ENCODE assay signal across 9 cellular contexts in genomic region chr18:74342416-74343043, GRCh38. TPM values are rescaled to one million over a fixed set of nuclear protein-coding genes. Genes with fewer than 3 reads are reported as not detected.
DNase-seq lines count a peak whose midpoint lies in the region; ATAC-seq and TF ChIP-seq lines count a peak whose summit lies in the region.
"Had no signal": no experiment of that assay in that cellular context is flagged by ENCODE, and none has a peak within 500 bp of the region (broad histone marks: within the 10 kb centered on the region; RNA-seq: fewer than 3 reads in every experiment).

No MANE protein-coding gene starts in this region.

- WGBS in mesendoderm (ENCODE audit: extremely low coverage, insufficient coverage, low lambda C conversion rate): no CpG with 5 or more reads among the region's 4 CpGs

- ATAC-seq in HCT116 (peak; percentile 69), GM19023 (IDR thresholded peaks at IDR 0.05; ENCODE audit: unreplicated experiment) (no peak), HG02798 (IDR thresholded peaks at IDR 0.05; ENCODE audit: poor library complexity, unreplicated experiment) (no peak)

- H3K9me2 ChIP-seq in HCT116 (ENCODE audit: insufficient read depth): no peaks in the 10 kb centered on the region

- no peaks in the 10 kb centered on the region for H3K79me2 ChIP-seq in HCT116 (ENCODE audit: insufficient read depth, low read length)
- H3K79me2 ChIP-seq in mesendoderm (ENCODE audit: control insufficient read depth, insufficient read depth, low read length): no peaks in the 10 kb centered on the region

- H3K79me1 ChIP-seq in mesendoderm (ENCODE audit: low read length): no peaks in the 10 kb centered on the region

- no peak overlapping the region for H3K18ac ChIP-seq in mesendoderm (ENCODE audit: low read length)

- no peak overlapping the region for H2AK5ac ChIP-seq in mesendoderm (ENCODE audit: low read length)

- H4K20me1 ChIP-seq in HCT116 (ENCODE audit: insufficient read depth): no peaks in the 10 kb centered on the region

- no peak overlapping the region for H4K5ac ChIP-seq in mesendoderm (ENCODE audit: low read length)

- no peak overlapping the region for H3K27ac Mint-ChIP-seq in chondrocyte (ENCODE audit: unreplicated experiment)

- H3K9ac ChIP-seq in HCT116 (ENCODE audit: low read length) (no peak overlapping the region), NT2/D1 (ENCODE audit: insufficient read length, low read depth) (no peak overlapping the region), mesendoderm (ENCODE audit: low read length) (no peak overlapping the region)

- intact Hi-C loops in HCT116 (cut with micrococcal nuclease): loop anchor here (1.0 to 5.0 kb wide), 4 partner anchors 146 to 1580 kb away; no protein-coding TSS in a partner anchor

- POLR2A ChIA-PET in HCT116 (lab: Charles Lee): no interaction called here

- no peak overlapping the region for H3K4ac ChIP-seq in mesendoderm (ENCODE audit: low read depth, low read length)

- no peak overlapping the region for H2AFZ ChIP-seq in HCT116 (ENCODE audit: low read depth, low read length, poor library complexity, severe bottlenecking)

- CTCF ChIA-PET in HCT116 (lab: Charles Lee): interaction anchor here (0.6 to 2.1 kb wide), 18 partner anchors 11 to 1580 kb away, joined by 3 to 21 read pairs (median 4); no protein-coding TSS in a partner anchor

- H3K27ac ChIP-seq in HCT116 (ENCODE audit: low read depth, low read length) (no peak overlapping the region), mesendoderm (ENCODE audit: low read depth, low read length) (no peak overlapping the region)

- H3K4me2 ChIP-seq in HCT116 (ENCODE audit: low read length): no peak overlapping the region
- no peak overlapping the region for H3K4me2 ChIP-seq in mesendoderm (ENCODE audit: low read length)

- no peaks in the 10 kb centered on the region for H3K9me3 Mint-ChIP-seq in chondrocyte (ENCODE audit: low read depth)

- no peak overlapping the region for H4K8ac ChIP-seq in mesendoderm (ENCODE audit: low read depth, low read length)

- no peak overlapping the region for H3K4me3 Mint-ChIP-seq in chondrocyte (ENCODE audit: unreplicated experiment)

- peak; percentile 77 for TF ChIP-seq RAD21 in HCT116 (IDR thresholded peaks at IDR 0.05; ENCODE audit: low read depth)

- no peaks in the 10 kb centered on the region for H3K36me3 Mint-ChIP-seq in chondrocyte (ENCODE audit: low read depth)

- H3K27me3 ChIP-seq in HCT116 (ENCODE audit: insufficient read depth, low read length): peaks cover 16% of the 10 kb centered on the region
- H3K27me3 ChIP-seq in NT2/D1 (ENCODE audit: insufficient read depth, insufficient read length): no peaks in the 10 kb centered on the region
- H3K27me3 ChIP-seq in mesendoderm (ENCODE audit: insufficient read depth, low read length, poor library complexity): no peaks in the 10 kb centered on the region

- H3K4me1 ChIP-seq in HCT116 (ENCODE audit: control insufficient read depth in 1 of 2, insufficient read depth in 2 of 2, low read length in 2 of 2) (no peaks in the 10 kb centered on the region), NT2/D1 (ENCODE audit: insufficient read depth, insufficient read length) (no peaks in the 10 kb centered on the region), mesendoderm (ENCODE audit: control insufficient read depth, low read depth, low read length) (no peaks in the 10 kb centered on the region)

- peaks cover 25% of the 10 kb centered on the region for H3K27me3 Mint-ChIP-seq in chondrocyte (ENCODE audit: low read depth)

- no TSS peak for BruUV-seq in HCT116 (replicated peaks; lab: Mats Ljungman, UMichigan)

- no peak overlapping the region for H3K56ac ChIP-seq in mesendoderm (ENCODE audit: low read length)

- no peaks in the 10 kb centered on the region for H3K4me1 Mint-ChIP-seq in chondrocyte (ENCODE audit: low read depth)

- TF ChIP-seq CTCF in HCT116 (IDR thresholded peaks at IDR 0.05 in 2 of 3, conservative IDR thresholded peaks at IDR 0.05 in 1 of 3; ENCODE audit: borderline replicate concordance in 1 of 3, insufficient read depth in 1 of 3, low read depth in 2 of 3, low read length in 2 of 3) (peak; percentile 34 to 68 (median 66)), chondrocyte (IDR thresholded peaks at IDR 0.05) (peak; percentile 93)

- no peaks in the 10 kb centered on the region for H3K36me3 ChIP-seq in HCT116 (ENCODE audit: control insufficient read depth in 1 of 2, insufficient read depth in 2 of 2, low read length in 2 of 2)
- H3K36me3 ChIP-seq in NT2/D1 (ENCODE audit: insufficient read depth, insufficient read length, low read length): no peaks in the 10 kb centered on the region
- H3K36me3 ChIP-seq in mesendoderm (ENCODE audit: control insufficient read depth, insufficient read depth, low read length): no peaks in the 10 kb centered on the region

- no peak overlapping the region for H2BK15ac ChIP-seq in mesendoderm (replicated peaks; ENCODE audit: low read depth)

- in situ Hi-C loops in Caki2 (cut with HindIII; ENCODE audit: low pct_unique_long_range_greater_than_20kb, low sequenced_read_pairs): no loop called here

- TF ChIP-seq POLR2A in HCT116 (IDR thresholded peaks at IDR 0.05; ENCODE audit: borderline replicate concordance, extremely low read depth, insufficient read depth, insufficient read length): no peak

- RAD21 ChIA-PET in HCT116 (lab: Charles Lee; ENCODE audit: low non-redundant PET in 1 of 2, low total read pairs in 2 of 2, uncharacterized antibody in 2 of 2, unreplicated experiment in 2 of 2): interaction anchor here (0.6 to 1.4 kb wide), 4 partner anchors 139 to 209 kb away, joined by 3 to 5 read pairs (median 4); no protein-coding TSS in a partner anchor

- DNase-seq in Caki2 (ENCODE audit: low read depth) (peak; percentile 2), HCT116 (ENCODE audit: low read depth, low spot score) (peak; percentile 51), NT2/D1 (ENCODE audit: low read depth, low spot score) (peak; percentile 27), chondrocyte (ENCODE audit: low spot score) (no peak), mesendoderm (peak; percentile 61), NCI-H1048 (lab: John Stamatoyannopoulos, UW) (no peak)

- H3K9me3 ChIP-seq in HCT116 (ENCODE audit: control insufficient read depth in 1 of 2, insufficient read depth in 1 of 2, low read depth in 1 of 2, low read length in 2 of 2): no peaks in the 10 kb centered on the region
- no peaks in the 10 kb centered on the region for H3K9me3 ChIP-seq in NT2/D1 (ENCODE audit: insufficient read depth, low read length)

- no peak overlapping the region for H2BK5ac ChIP-seq in mesendoderm (ENCODE audit: low read length)

- H2BK120ac ChIP-seq in mesendoderm (ENCODE audit: low read depth, low read length): no peak overlapping the region

- no peak overlapping the region for H3K23ac ChIP-seq in mesendoderm (ENCODE audit: low read length)

- H3K4me3 ChIP-seq in HCT116 (replicated peaks in 1 of 2; ENCODE audit: low read depth in 1 of 2, low read length in 2 of 2) (no peak overlapping the region), NT2/D1 (ENCODE audit: insufficient read length, low read depth) (no peak overlapping the region), mesendoderm (ENCODE audit: low read length) (no peak overlapping the region)

TF ChIP-seq in HCT116, 20 proteins besides CTCF, POLR2A, EP300 and RAD21 (continues in another document):
- no peak for TF ChIP-seq YY1 (IDR thresholded peaks at IDR 0.05; ENCODE audit: extremely low read depth, insufficient replicate concordance, low read depth, low read length)
- TF ChIP-seq EZH2phosphoT487 (IDR thresholded peaks at IDR 0.05; ENCODE audit: borderline replicate concordance): no peak
- no peak for TF ChIP-seq CBX3 (IDR thresholded peaks at IDR 0.05; ENCODE audit: low read depth)
- no peak for TF ChIP-seq POLR2AphosphoS5 (IDR thresholded peaks at IDR 0.05; ENCODE audit: low read depth, low read length)
- TF ChIP-seq SP1 (IDR thresholded peaks at IDR 0.05; ENCODE audit: low read depth): no peak
- no peak for TF ChIP-seq EZH2 (IDR thresholded peaks at IDR 0.05)
- no peak for TF ChIP-seq ZBTB33 (IDR thresholded peaks at IDR 0.05; ENCODE audit: extremely low read depth, insufficient replicate concordance, low read length)
- no peak for TF ChIP-seq ZFX (IDR thresholded peaks at IDR 0.05)
- no peak for TF ChIP-seq EGR1 (IDR thresholded peaks at IDR 0.05; ENCODE audit: low read depth)
- TF ChIP-seq ZNF274 (IDR thresholded peaks at IDR 0.05; ENCODE audit: low read depth, low read length): no peak

RNA-seq across cellular contexts. Expression of gene C18orf63, which starts 26.9 kb away (rescaled TPM):
- total RNA-seq in Caki2 (2014; rRNA removed; shearing (Covaris generic); ENCODE audit: low replicate concordance): not detected in 2 replicates
- not detected for total RNA-seq in HCT116 (2021; ENCODE audit: unreplicated experiment)
- polyA plus RNA-seq in HCT116 (2012): not detected in 2 replicates
- not detected in 3 replicates for total RNA-seq in chondrocyte
- not detected for polyA plus RNA-seq in mesendoderm (2013, experiment 1 of 2)
- under 0.01 TPM for polyA plus RNA-seq in mesendoderm (2013, experiment 2 of 2)
- total RNA-seq: skeletal muscle tissue had no signal

RNA-seq across cellular contexts. Expression of gene CYB5A, which starts 50.8 kb away (rescaled TPM):
- total RNA-seq in Caki2 (2014; rRNA removed; shearing (Covaris generic); ENCODE audit: low replicate concordance): 25.3 and 37.5 TPM in 2 replicates
- total RNA-seq in HCT116 (2021; ENCODE audit: unreplicated experiment): 37.7 TPM
- polyA plus RNA-seq in HCT116 (2012): 33.0 and 38.8 TPM in 2 replicates
- total RNA-seq in chondrocyte: 29.9 to 30.7 TPM (median 30.1 TPM) in 3 replicates
- polyA plus RNA-seq in mesendoderm (2013, experiment 1 of 2): 79.8 TPM
- 88.2 TPM for polyA plus RNA-seq in mesendoderm (2013, experiment 2 of 2)

Comparison
In these comparisons a context has a peak if more than half of its experiments do, and no peak if none do; other contexts are left out.
1. DNase-seq: peak in Caki2 (single experiment), HCT116 (single experiment), NT2/D1 (single experiment) and mesendoderm (single experiment); none in chondrocyte (single experiment) and NCI-H1048 (single experiment).